In genomic region chr3:50242371-50242770, GRCh38 we compare ENCODE assay signal across 9 cellular contexts. TPM values are rescaled to one million over a fixed set of nuclear protein-coding genes. Genes with fewer than 3 reads are reported as not detected.
DNase-seq lines count a peak whose midpoint lies in the region; ATAC-seq and TF ChIP-seq lines count a peak whose summit lies in the region.
"Had no signal": no experiment of that assay in that cellular context is flagged by ENCODE, and none has a peak within 500 bp of the region (broad histone marks: within the 10 kb centered on the region; RNA-seq: fewer than 3 reads in every experiment).

No MANE protein-coding gene starts in this region.

- peak overlapping the region; percentile 41 for H3K4me3 ChIP-seq in CD4-positive, CD25-positive, alpha-beta regulatory T cell (ENCODE audit: low read depth, low read length)
- peak overlapping the region; percentile 70 for H3K4me3 ChIP-seq in OCI-LY3 (ENCODE audit: low read length)
- peak overlapping the region; percentile 22 for H3K4me3 ChIP-seq in ectodermal cell (ENCODE audit: insufficient read depth, low read depth, low read length)
- peak overlapping the region; percentile 99 to 100 for H3K4me3 ChIP-seq in neutrophil (ENCODE audit: low read depth in 1 of 2, low read length in 1 of 2)

- no peaks in the 10 kb centered on the region for H3K9me3 ChIP-seq in CD4-positive, CD25-positive, alpha-beta regulatory T cell (ENCODE audit: control insufficient read depth in 2 of 2, low read length in 2 of 2)
- no peaks in the 10 kb centered on the region for H3K9me3 ChIP-seq in OCI-LY3 (ENCODE audit: insufficient read depth, low read length)
- no peaks in the 10 kb centered on the region for H3K9me3 ChIP-seq in ectodermal cell (ENCODE audit: control insufficient read depth, low read length)
- H3K9me3 ChIP-seq in neutrophil: no peaks in the 10 kb centered on the region

- no peak overlapping the region for H2AFZ ChIP-seq in OCI-LY3 (ENCODE audit: low read depth, low read length)

- ATAC-seq in CD4-positive, CD25-positive, alpha-beta regulatory T cell (ENCODE audit: low read depth in 2 of 2): no peak
- ATAC-seq in HG03521 (IDR thresholded peaks at IDR 0.05; ENCODE audit: unreplicated experiment) (no peak), GM21360 (IDR thresholded peaks at IDR 0.05; ENCODE audit: unreplicated experiment) (no peak)

- peaks cover 0 to 2% (median 0%) of the 10 kb centered on the region in 7 donors for H3K9me3 Mint-ChIP-seq in CD4-positive, CD25-positive, alpha-beta regulatory T cell

- H3K27ac Mint-ChIP-seq in CD4-positive, CD25-positive, alpha-beta regulatory T cell: peak overlapping the region; percentile 93 to 97 (median 94)

- peaks cover 8% of the 10 kb centered on the region for H3K27me3 Mint-ChIP-seq in CD4-positive, CD25-positive, alpha-beta regulatory T cell

- H3K36me3 Mint-ChIP-seq in CD4-positive, CD25-positive, alpha-beta regulatory T cell: no peaks in the 10 kb centered on the region

- H3K4me1 ChIP-seq in CD4-positive, CD25-positive, alpha-beta regulatory T cell (ENCODE audit: control insufficient read depth, insufficient read depth, low read length, poor library complexity, severe bottlenecking): peaks cover 100% of the 10 kb centered on the region
- H3K4me1 ChIP-seq in OCI-LY3 (ENCODE audit: low read length): peaks cover 63% of the 10 kb centered on the region
- peaks cover 80% of the 10 kb centered on the region for H3K4me1 ChIP-seq in ectodermal cell (ENCODE audit: control insufficient read depth, insufficient read depth, low read length)
- peaks cover 94 to 98% of the 10 kb centered on the region in 2 experiments for H3K4me1 ChIP-seq in neutrophil (ENCODE audit: control insufficient read depth in 1 of 2, insufficient read depth in 1 of 2, low read depth in 1 of 2, low read length in 1 of 2)

- peaks cover 93% of the 10 kb centered on the region for H3K79me2 ChIP-seq in OCI-LY3 (ENCODE audit: low read length)

- peak overlapping the region; percentile 90 for H3K4me2 ChIP-seq in OCI-LY3 (ENCODE audit: low read length)
- H3K4me2 ChIP-seq: KMS-11 had no signal

- WGBS in ectodermal cell, 2 experiments: 83 to 89% methylated on average over 4 of the region's 4 CpGs

- peaks cover 6 to 93% (median 50%) of the 10 kb centered on the region in 4 donors for H3K4me1 Mint-ChIP-seq in CD4-positive, CD25-positive, alpha-beta regulatory T cell

- peak overlapping the region; percentile 49 to 87 (median 84) for H3K4me3 Mint-ChIP-seq in CD4-positive, CD25-positive, alpha-beta regulatory T cell

- H3K27me3 ChIP-seq in CD4-positive, CD25-positive, alpha-beta regulatory T cell (ENCODE audit: control insufficient read depth, insufficient read depth, low read length): no peaks in the 10 kb centered on the region
- H3K27me3 ChIP-seq in OCI-LY3 (ENCODE audit: low read depth, low read length): no peaks in the 10 kb centered on the region
- H3K27me3 ChIP-seq in ectodermal cell (ENCODE audit: control insufficient read depth, insufficient read depth, low read length, poor library complexity, severe bottlenecking): no peaks in the 10 kb centered on the region
- no peaks in the 10 kb centered on the region for H3K27me3 ChIP-seq in neutrophil

- peak overlapping the region; percentile 67 for H3K9ac ChIP-seq in OCI-LY3 (ENCODE audit: low read length)
- H3K9ac ChIP-seq: KMS-11 had no signal

- peaks cover 14% of the 10 kb centered on the region for H3K36me3 ChIP-seq in CD4-positive, CD25-positive, alpha-beta regulatory T cell (ENCODE audit: control insufficient read depth, insufficient read depth, low read length)
- H3K36me3 ChIP-seq in OCI-LY3 (replicated peaks; ENCODE audit: low read depth, low read length): peaks cover 30% of the 10 kb centered on the region
- H3K36me3 ChIP-seq in ectodermal cell (ENCODE audit: control insufficient read depth, insufficient read depth, low read length): no peaks in the 10 kb centered on the region
- H3K36me3 ChIP-seq in neutrophil: peaks cover 57% of the 10 kb centered on the region

- peaks cover 59% of the 10 kb centered on the region for H4K20me1 ChIP-seq in OCI-LY3 (ENCODE audit: insufficient read depth, low read length)

- peak overlapping the region; percentile 83 for H3K27ac ChIP-seq in CD4-positive, CD25-positive, alpha-beta regulatory T cell (ENCODE audit: insufficient read depth, low read length, poor library complexity, severe bottlenecking)
- H3K27ac ChIP-seq in OCI-LY3 (ENCODE audit: low read length) (peak overlapping the region; percentile 87), ectodermal cell (ENCODE audit: insufficient read depth, low read depth, low read length, poor library complexity, severe bottlenecking) (no peak overlapping the region), neutrophil (peak overlapping the region; percentile 100)
- H3K27ac ChIP-seq: KMS-11 had no signal

- peak in 1 of 3 donors; percentile 83 for DNase-seq in CD4-positive, CD25-positive, alpha-beta regulatory T cell
- DNase-seq in glomerular visceral epithelial cell (ENCODE audit: extremely low spot score) (no peak), amygdala (lab: John Stamatoyannopoulos, UW) (no peak)

- TF ChIP-seq CTCF in OCI-LY3 (IDR thresholded peaks at IDR 0.05; ENCODE audit: low read depth, low read length) (no peak), neutrophil (IDR thresholded peaks at IDR 0.05) (no peak)

RNA-seq across cellular contexts. Expression of gene GNAI2, which starts 6.4 kb away (rescaled TPM):
- total RNA-seq in CD4-positive, CD25-positive, alpha-beta regulatory T cell: 373 TPM
- polyA plus RNA-seq in CD4-positive, CD25-positive, alpha-beta regulatory T cell: 100 to 1,000 TPM; 544 to 696 (median 614) TPM
- polyA plus RNA-seq in ectodermal cell (2013, experiment 1 of 4): 374 TPM
- 389 TPM for polyA plus RNA-seq in ectodermal cell (2013, experiment 2 of 4)
- polyA plus RNA-seq in ectodermal cell (2013, experiment 3 of 4): 311 TPM
- polyA plus RNA-seq in ectodermal cell (2013, experiment 4 of 4): 351 TPM

RNA-seq across cellular contexts. Expression of gene SEMA3B, which starts 26.6 kb away (rescaled TPM):
- total RNA-seq in CD4-positive, CD25-positive, alpha-beta regulatory T cell: 1.7 TPM
- polyA plus RNA-seq in CD4-positive, CD25-positive, alpha-beta regulatory T cell: not detected
- polyA plus RNA-seq in ectodermal cell (2013, experiment 1 of 4): 17.9 TPM
- polyA plus RNA-seq in ectodermal cell (2013, experiment 2 of 4): 19.8 TPM
- 13.0 TPM for polyA plus RNA-seq in ectodermal cell (2013, experiment 3 of 4)
- polyA plus RNA-seq in ectodermal cell (2013, experiment 4 of 4): 18.3 TPM

RNA-seq across cellular contexts. Expression of gene LSMEM2, which starts 36.5 kb away (rescaled TPM):
- total RNA-seq in CD4-positive, CD25-positive, alpha-beta regulatory T cell: not detected
- polyA plus RNA-seq in CD4-positive, CD25-positive, alpha-beta regulatory T cell: under 1 TPM in 1 of 4 donors, not detected in 3; 0.22 TPM
- polyA plus RNA-seq in ectodermal cell (2013, experiment 1 of 4): 0.28 TPM
- polyA plus RNA-seq in ectodermal cell (2013, experiment 2 of 4): 0.37 TPM
- 0.16 TPM for polyA plus RNA-seq in ectodermal cell (2013, experiment 3 of 4)
- polyA plus RNA-seq in ectodermal cell (2013, experiment 4 of 4): 0.41 TPM

RNA-seq across cellular contexts. Expression of gene SLC38A3, which starts 37.3 kb away (rescaled TPM):
- not detected for total RNA-seq in CD4-positive, CD25-positive, alpha-beta regulatory T cell
- not detected for polyA plus RNA-seq in CD4-positive, CD25-positive, alpha-beta regulatory T cell
- polyA plus RNA-seq in ectodermal cell (2013, experiment 1 of 4): 3.6 TPM
- polyA plus RNA-seq in ectodermal cell (2013, experiment 2 of 4): 2.9 TPM
- 4.5 TPM for polyA plus RNA-seq in ectodermal cell (2013, experiment 3 of 4)
- 3.0 TPM for polyA plus RNA-seq in ectodermal cell (2013, experiment 4 of 4)

RNA-seq across cellular contexts. Expression of gene IFRD2, which starts 49.9 kb away (rescaled TPM):
- total RNA-seq in CD4-positive, CD25-positive, alpha-beta regulatory T cell: 39.9 TPM
- polyA plus RNA-seq in CD4-positive, CD25-positive, alpha-beta regulatory T cell: 10 to 100 TPM; 40.6 to 51.9 (median 43.4) TPM
- polyA plus RNA-seq in ectodermal cell (2013, experiment 1 of 4): 48.5 TPM
- 47.8 TPM for polyA plus RNA-seq in ectodermal cell (2013, experiment 2 of 4)
- polyA plus RNA-seq in ectodermal cell (2013, experiment 3 of 4): 41.9 TPM
- polyA plus RNA-seq in ectodermal cell (2013, experiment 4 of 4): 41.7 TPM

Comparison
In these comparisons a context has a peak if more than half of its experiments do, and no peak if none do; other contexts are left out.
1. H3K4me3 ChIP-seq: peak in every context shown above with its lines; median percentile 100 in neutrophil; 70 in OCI-LY3; 41 in CD4-positive, CD25-positive, alpha-beta regulatory T cell; 22 in ectodermal cell.